Comparison of ENCODE assay signal across 8 cellular contexts in genomic region chr19:48719263-48720171, GRCh38. TPM values are rescaled to one million over a fixed set of nuclear protein-coding genes. Genes with fewer than 3 reads are reported as not detected.
DNase-seq lines count a peak whose midpoint lies in the region; ATAC-seq, FAIRE-seq and TF ChIP-seq lines count a peak whose summit lies in the region.

MAMSTR (minus strand) TSS chr19:48719725; CDS start chr19:48719031, 694 bp downstream.

- no peak for TF ChIP-seq EP300 in A549 (IDR thresholded peaks at IDR 0.05)

- peaks cover 17% of the 10 kb centered on the region for H3K4me1 ChIP-seq in A549
- peaks cover 7 to 36% of the 10 kb centered on the region in 2 donors for H3K4me1 ChIP-seq in muscle layer of duodenum (ENCODE audit: control insufficient read depth in 1 of 2, insufficient read depth in 2 of 2, low read length in 2 of 2)

- TF ChIP-seq POLR2A in A549 (IDR thresholded peaks at IDR 0.05; ENCODE audit: low read length): no peak

- POLR2A ChIA-PET in A549 (lab: Yijun Ruan, JAX): interaction anchor here (1.2 kb wide), 1 partner anchor 180 kb away, joined by 3 read pairs; no protein-coding TSS in a partner anchor

- CTCF ChIA-PET in A549 (lab: Yijun Ruan, JAX): interaction anchor here (1.5 kb wide), 1 partner anchor 44 kb away, joined by 4 read pairs; no protein-coding TSS in a partner anchor

- DNase-seq in A549 (ENCODE audit: low read depth in 1 of 2, low spot score in 1 of 2) (no peak), caudate nucleus (lab: John Stamatoyannopoulos, UW) (no peak), NCI-H2029 treated with DMSO at 0.1 percent for 48 hours (lab: John Stamatoyannopoulos, UW) (no peak), NCI-H1092 treated with DMSO at 0.1 percent for 48 hours (lab: John Stamatoyannopoulos, UW) (no peak), RPMI8226 (no peak), AML-193 (lab: John Stamatoyannopoulos, UW) (no peak)

- FAIRE-seq in A549 (lab: Jason Lieb, UNC): no peak

- H3K36me3 Mint-ChIP-seq in IgD-negative memory B cell: peaks cover 1% of the 10 kb centered on the region

- H3K27ac Mint-ChIP-seq in IgD-negative memory B cell: peak within 1 kb of the TSS; percentile 90 to 99 (median 91)

- H3K27me3 ChIP-seq in muscle layer of duodenum (ENCODE audit: low read depth, low read length): no peaks in the 10 kb centered on the region

- H3K9me3 ChIP-seq in A549 (no peaks in the 10 kb centered on the region), muscle layer of duodenum (ENCODE audit: control insufficient read depth in 1 of 2, low read length in 2 of 2) (no peaks in the 10 kb centered on the region)

- no peaks in the 10 kb centered on the region for H3K9me3 Mint-ChIP-seq in IgD-negative memory B cell

- TF ChIP-seq CTCF in A549 (IDR thresholded peaks at IDR 0.05): no peak

- no peak for TF ChIP-seq RAD21 in A549 (conservative IDR thresholded peaks at IDR 0.05 in 1 of 2, IDR thresholded peaks at IDR 0.05 in 1 of 2)

- peak within 1 kb of the TSS; percentile 91 to 96 (median 96) for H3K4me3 Mint-ChIP-seq in IgD-negative memory B cell

- WGBS in A549 (ENCODE audit: missing lambda C conversion rate): 91% methylated on average over 19 of the region's 33 CpGs

- H3K4me3 ChIP-seq in A549 (peak within 1 kb of the TSS; percentile 53), muscle layer of duodenum (ENCODE audit: low read depth in 1 of 2, low read length in 2 of 2) (peak within 1 kb of the TSS; percentile 62 to 72)

- no peaks in the 10 kb centered on the region for H3K27me3 Mint-ChIP-seq in IgD-negative memory B cell

- H3K27ac ChIP-seq in A549 (peak within 1 kb of the TSS; percentile 81 to 88), caudate nucleus (ENCODE audit: low read depth, low read length) (peak within 1 kb of the TSS; percentile 95), muscle layer of duodenum (ENCODE audit: low read length) (peak within 1 kb of the TSS; percentile 75)

- H3K36me3 ChIP-seq in muscle layer of duodenum (ENCODE audit: control insufficient read depth in 1 of 2, insufficient read depth in 2 of 2, low read length in 2 of 2): peaks cover 0 to 6% of the 10 kb centered on the region in 2 donors

- peak within 1 kb of the TSS; percentile 80 for H3K4me2 ChIP-seq in A549

- H3K4me1 Mint-ChIP-seq in IgD-negative memory B cell: peaks cover 9 to 14% (median 13%) of the 10 kb centered on the region in 3 donors

- no peak for ATAC-seq in A549

TF ChIP-seq in A549, 52 proteins besides CTCF, POLR2A, EP300 and RAD21:
- TF ChIP-seq EHMT2 (IDR thresholded peaks at IDR 0.05; ENCODE audit: low read depth) (no peak), RARB (CRISPR knock-in tag; IDR thresholded peaks at IDR 0.05) (no peak), HMGXB4 (CRISPR knock-in tag; IDR thresholded peaks at IDR 0.05; ENCODE audit: borderline replicate concordance) (no peak), JUNB (IDR thresholded peaks at IDR 0.05) (no peak), PHF8 (IDR thresholded peaks at IDR 0.05; ENCODE audit: borderline replicate concordance, low read depth) (no peak), ZSCAN20 (CRISPR knock-in tag; IDR thresholded peaks at IDR 0.05) (no peak), FOXS1 (CRISPR knock-in tag; IDR thresholded peaks at IDR 0.05) (no peak), TP53 (CRISPR knock-in tag; IDR thresholded peaks at IDR 0.05) (no peak), HDAC2 (IDR thresholded peaks at IDR 0.05) (no peak), RNF2 (IDR thresholded peaks at IDR 0.05; ENCODE audit: borderline replicate concordance, low read depth) (no peak), NPAS2 (CRISPR knock-in tag; IDR thresholded peaks at IDR 0.05; ENCODE audit: borderline replicate concordance) (no peak), NR3C1 (IDR thresholded peaks at IDR 0.05) (no peak), E2F6 (IDR thresholded peaks at IDR 0.05; ENCODE audit: borderline replicate concordance, low read depth) (no peak), POLR2AphosphoS2 (conservative IDR thresholded peaks at IDR 0.05; ENCODE audit: low read length) (no peak), MYC (IDR thresholded peaks at IDR 0.05; ENCODE audit: borderline replicate concordance, low read length) (no peak), MAX (IDR thresholded peaks at IDR 0.05) (no peak), PBX3 (IDR thresholded peaks at IDR 0.05) (no peak), GATA3 (IDR thresholded peaks at IDR 0.05; ENCODE audit: borderline replicate concordance) (no peak), ZC3H11A (IDR thresholded peaks at IDR 0.05) (no peak)
TF ChIP-seq in A549: peak in this region for 0.

RNA-seq across cellular contexts. Expression of gene MAMSTR, which starts in this region (rescaled TPM):
- polyA plus RNA-seq in A549 (2011; rRNA removed) (0.45 and 0.52 TPM in 2 replicates), A549 (2017; fragmentation: RNase III; extraction: RNeasy Plus Mini Kit Qiagen cat#74134 plus additional on column Dnase treatment) (0.33 to 0.44 TPM (median 0.40 TPM) in 3 replicates), IgD-negative memory B cell (0.45 TPM)
- polyA plus RNA-seq in A549 (2012; cell fraction: cytosol; rRNA removed): 0.81 and 0.87 TPM in 2 replicates
- polyA plus RNA-seq in A549 (2012; cell fraction: nucleus; rRNA removed): 0.85 and 0.95 TPM in 2 replicates
- 0.92 and 1.0 TPM in 2 replicates for polyA minus RNA-seq in A549 (2011; rRNA and poly(A)+ RNA removed)
